ENCODE assay signal across 23 cellular contexts in the genomic region with DNA sequence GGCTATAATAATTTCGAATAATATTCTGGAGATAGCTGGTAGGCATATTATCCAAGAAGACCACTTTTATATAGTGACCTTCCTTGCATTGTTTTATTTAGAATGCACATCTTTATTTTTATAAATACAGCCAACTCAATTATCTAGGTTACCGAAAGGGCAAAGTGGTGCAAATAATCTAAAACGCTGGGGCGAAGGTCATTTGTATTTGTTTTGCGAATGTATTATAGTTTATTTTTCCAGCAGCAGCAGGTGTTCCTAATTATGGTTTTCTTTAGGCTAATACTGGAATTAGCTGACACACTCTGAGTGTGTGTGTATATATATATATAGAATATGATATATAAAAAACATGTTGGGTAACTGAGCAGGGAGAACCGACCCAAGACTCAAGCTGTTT.
"Had no signal": no experiment of that assay in that cellular context is flagged by ENCODE, and none has a peak within 500 bp of the region (broad histone marks: within the 10 kb centered on the region; RNA-seq: fewer than 3 reads in every experiment).

No MANE protein-coding gene starts in this region.

- H3K4me1 Mint-ChIP-seq: activated B cell treated with CpG ODN at 0.5 μM for 24 hours, T-cell had no signal

- H3K4me3 Mint-ChIP-seq: activated B cell treated with CpG ODN at 0.5 μM for 24 hours; activated CD4-positive, alpha-beta T cell treated with anti-CD3 and anti-CD28 coated beads, Interleukin-2, amount 10 ng/mL, durations not matched to agents 24 days and 14 days; T-cell had no signal

- ATAC-seq: Panc1, Right ventricle myocardium inferior, T-cell had no signal

- H3K36me3 Mint-ChIP-seq: activated naive CD4-positive, alpha-beta T cell treated with anti-CD3 and anti-CD28 coated beads, Interleukin-2, amount 50 U/mL, for 72 hours; T-cell had no signal

- H3K27ac Mint-ChIP-seq: activated B cell treated with CpG ODN at 0.5 μM for 24 hours, T-cell had no signal

- H3K9me3 Mint-ChIP-seq: activated B cell treated with CpG ODN at 0.5 μM for 24 hours; activated CD4-positive, alpha-beta T cell treated with anti-CD3 and anti-CD28 coated beads, Interleukin-2, amount 10 ng/mL, durations not matched to agents 24 days and 14 days; T-cell had no signal

- H3K27me3 Mint-ChIP-seq: activated B cell treated with CpG ODN at 0.5 μM for 24 hours; activated CD4-positive, alpha-beta T cell treated with anti-CD3 and anti-CD28 coated beads, Interleukin-2, amount 10 ng/mL, durations not matched to agents 24 days and 14 days had no signal

- DNase-seq: activated B cell treated with CpG ODN at 0.5 μM for 24 hours; activated CD4-positive, alpha-beta T cell treated with anti-CD3 and anti-CD28 coated beads for 1 hour; activated CD4-positive, alpha-beta T cell treated with anti-CD3 and anti-CD28 coated beads, Interleukin-2, amount 10 ng/mL, durations not matched to agents 24 days and 14 days; activated effector memory CD4-positive, alpha-beta T cell treated with anti-CD3 and anti-CD28 coated beads, Interleukin-2, amount 50 U/mL, for 16 hours; activated naive CD4-positive, alpha-beta T cell treated with Interleukin-2 at 50 U/mL for 16 hours; cerebellar nuclear complex; Kasumi-1; KBM-7; NCI-H1092; NCI-H1694; NCI-H2029; NCI-H2107; NCI-H2171 treated with DMSO at 0.1 percent for 48 hours; NCI-H226; NCI-H510A; NCI-H526 treated with DMSO at 0.1 percent for 48 hours; OCI-M1; RPMI8226; T-cell; T1000 had no signal
